Comparison of ENCODE assay signal across 8 cellular contexts in the genomic region with DNA sequence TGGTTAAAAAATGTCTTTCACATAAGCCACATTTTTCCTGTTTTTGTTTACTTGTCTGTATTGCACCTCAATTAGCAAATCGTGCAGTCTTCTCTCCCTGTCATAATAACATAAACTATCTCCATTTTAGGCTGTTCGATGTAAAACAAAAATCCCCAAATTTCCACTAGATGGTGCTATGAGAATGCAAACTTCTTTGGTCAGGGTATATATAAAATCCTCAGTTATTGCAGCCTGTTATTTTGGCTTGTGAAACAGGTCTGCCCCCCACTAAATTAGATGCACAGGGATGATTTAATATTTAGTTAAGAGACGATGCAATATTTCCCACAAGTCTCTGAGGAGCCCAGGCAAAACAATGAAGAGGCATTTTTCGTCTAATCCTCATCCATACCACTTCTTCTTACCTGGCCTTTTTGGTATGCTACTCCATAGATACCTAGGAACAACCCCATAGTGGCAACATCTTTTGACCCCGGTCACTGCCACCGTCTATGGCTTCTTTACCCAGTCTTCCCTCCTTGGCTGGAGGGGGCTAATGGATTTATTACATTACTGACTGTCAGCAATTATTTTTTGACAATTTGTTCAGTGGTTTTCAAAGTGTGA.
A peak's percentile ranks its signal among the peaks of the same experiment; 100 is the strongest.
DNase-seq lines count a peak whose midpoint lies in the region; ATAC-seq lines count a peak whose summit lies in the region.

No MANE protein-coding gene starts in this region.

- intact Hi-C loops in right cardiac atrium (cut with DNase I): loop anchor here (5.0 to 10.0 kb wide), 6 partner anchors 940 to 1593 kb away; no protein-coding TSS in a partner anchor

- H3K36me3 Mint-ChIP-seq in stimulated activated memory B cell treated with anti-CD40 and anti-IgM and Interleukin-4, amounts not matched to agents 10 μg/mL and 1 μg/mL and 100 μg/mL, for 72 hours: no peaks in the 10 kb centered on the region

- no peak overlapping the region for H3K27ac ChIP-seq in right cardiac atrium (ENCODE audit: low read length)

- no peak overlapping the region for H3K4me3 ChIP-seq in right cardiac atrium (ENCODE audit: low read length)

- no peaks in the 10 kb centered on the region for H3K9me3 Mint-ChIP-seq in stimulated activated memory B cell treated with anti-CD40 and anti-IgM and Interleukin-4, amounts not matched to agents 10 μg/mL and 1 μg/mL and 100 μg/mL, for 72 hours

- H3K27ac Mint-ChIP-seq in stimulated activated memory B cell treated with anti-CD40 and anti-IgM and Interleukin-4, amounts not matched to agents 10 μg/mL and 1 μg/mL and 100 μg/mL, for 72 hours: no peak overlapping the region

- no peaks in the 10 kb centered on the region for H3K27me3 ChIP-seq in right cardiac atrium (ENCODE audit: control insufficient read depth, insufficient read depth)

- ATAC-seq in GM18909 (IDR thresholded peaks at IDR 0.05; ENCODE audit: poor library complexity, unreplicated experiment) (peak; percentile 65), HG03108 (IDR thresholded peaks at IDR 0.05; ENCODE audit: unreplicated experiment) (peak; percentile 63), right cardiac atrium (peak; percentile 59 to 75), HG03095 (IDR thresholded peaks at IDR 0.05; ENCODE audit: unreplicated experiment) (no peak)
- peak; percentile 55 for ATAC-seq in stimulated activated memory B cell treated with anti-CD40 and anti-IgM and Interleukin-4, amounts not matched to agents 10 μg/mL and 1 μg/mL and 100 μg/mL, for 72 hours

- H3K4me1 ChIP-seq in right cardiac atrium (ENCODE audit: control insufficient read depth, insufficient read depth, low read length): no peaks in the 10 kb centered on the region

- no peak overlapping the region for H3K4me3 Mint-ChIP-seq in stimulated activated memory B cell treated with anti-CD40 and anti-IgM and Interleukin-4, amounts not matched to agents 10 μg/mL and 1 μg/mL and 100 μg/mL, for 72 hours

- DNase-seq in COR-L47 (lab: John Stamatoyannopoulos, UW): peak; percentile 47
- peak; percentile 7 for DNase-seq in NCI-H2196 treated with DMSO at 0.1 percent for 48 hours (lab: John Stamatoyannopoulos, UW; ENCODE audit: unreplicated experiment)
- peak; percentile 56 for DNase-seq in amniotic epithelial cell (ENCODE audit: low read depth)
- DNase-seq in right cardiac atrium: no peak

- H3K27me3 Mint-ChIP-seq in stimulated activated memory B cell treated with anti-CD40 and anti-IgM and Interleukin-4, amounts not matched to agents 10 μg/mL and 1 μg/mL and 100 μg/mL, for 72 hours: no peaks in the 10 kb centered on the region

- no peaks in the 10 kb centered on the region for H3K9me3 ChIP-seq in right cardiac atrium (ENCODE audit: control insufficient read depth, low read length)

- WGBS in right cardiac atrium: 14% methylated on average over 6 of the region's 6 CpGs

- H3K4me1 Mint-ChIP-seq in stimulated activated memory B cell treated with anti-CD40 and anti-IgM and Interleukin-4, amounts not matched to agents 10 μg/mL and 1 μg/mL and 100 μg/mL, for 72 hours: peaks cover 6% of the 10 kb centered on the region

Comparison
In these comparisons a context has a peak if more than half of its experiments do, and no peak if none do; other contexts are left out.
1. DNase-seq: peak in COR-L47 (single experiment), NCI-H2196 treated with DMSO at 0.1 percent for 48 hours (single experiment) and amniotic epithelial cell (single experiment); none in right cardiac atrium (0 of 3).